ENCODE assay signal across 9 cellular contexts in the genomic region with DNA sequence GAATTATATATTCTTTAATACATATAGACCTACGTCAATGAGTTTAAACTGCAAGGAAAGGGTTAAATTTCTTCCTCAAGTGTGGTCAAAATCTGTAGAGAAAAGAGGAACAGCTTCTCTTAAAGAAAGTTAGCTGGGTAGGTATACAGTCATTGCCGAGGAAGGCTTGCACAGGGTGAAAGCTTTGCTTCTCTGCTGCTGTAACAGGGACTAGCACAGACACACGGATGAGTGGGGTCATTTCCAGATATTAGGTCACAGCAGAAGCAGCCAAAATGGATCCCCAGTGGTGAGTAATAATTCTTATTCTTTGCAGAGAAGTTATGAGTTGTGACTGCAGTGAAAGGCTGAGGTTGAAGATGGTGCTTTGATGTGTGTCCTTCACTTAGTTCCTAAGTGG. TPM values are rescaled to one million over a fixed set of nuclear protein-coding genes. Genes with fewer than 3 reads are reported as not detected.
DNase-seq lines count a peak whose midpoint lies in the region; ATAC-seq and TF ChIP-seq lines count a peak whose summit lies in the region.
"Had no signal": no experiment of that assay in that cellular context is flagged by ENCODE, and none has a peak within 500 bp of the region (broad histone marks: within the 10 kb centered on the region; RNA-seq: fewer than 3 reads in every experiment).

CD86 (plus strand) TSS at position 148 of the 400 bp plus-strand sequence; CDS start at position 276, 128 bp downstream.

- intact Hi-C loops in left colon (cut with DNase I, micrococcal nuclease), result no loop called here

- H3K9me3 ChIP-seq in mononuclear cell (ENCODE audit: low read depth, low read length), result no peaks in the 10 kb centered on the region
- H3K9me3 ChIP-seq: pancreas had no signal

- peak within 1 kb of the TSS; percentile 37 for H3K4me3 ChIP-seq in NB4 (ENCODE audit: low read depth, low read length)
- peak within 1 kb of the TSS; percentile 57 for H3K4me3 ChIP-seq in mononuclear cell (ENCODE audit: low read length)

- ATAC-seq in GM18519 (IDR thresholded peaks at IDR 0.05; ENCODE audit: low FRiP score, unreplicated experiment), result peak; percentile 94
- ATAC-seq in HG02571 (IDR thresholded peaks at IDR 0.05; ENCODE audit: unreplicated experiment), result peak; percentile 88
- no peak for ATAC-seq in left colon

- DNase-seq in NB4 (ENCODE audit: low read depth) (peak; percentile 78), DMS153 (lab: John Stamatoyannopoulos, UW) (no peak), left colon (no peak), NCI-H2029 treated with DMSO at 0.1 percent for 48 hours (lab: John Stamatoyannopoulos, UW) (no peak), islet precursor cell (no peak)
- DNase-seq: pancreas had no signal

- no peak for TF ChIP-seq POLR2A in NB4 (IDR thresholded peaks at IDR 0.05; ENCODE audit: extremely low read depth, insufficient read length)

- H3K27me3 ChIP-seq in mononuclear cell (ENCODE audit: insufficient read depth, low read length), result no peaks in the 10 kb centered on the region
- H3K27me3 ChIP-seq: pancreas had no signal

- TF ChIP-seq CTCF in NB4 (IDR thresholded peaks at IDR 0.05; ENCODE audit: low read depth, low read length), result no peak

- peaks cover 31% of the 10 kb centered on the region for H3K4me1 ChIP-seq in mononuclear cell (ENCODE audit: insufficient read depth, low read length)
- H3K4me1 ChIP-seq: pancreas had no signal

RNA-seq across cellular contexts. Expression of gene CD86, which starts in this region (rescaled TPM):
- total RNA-seq in mononuclear cell, result 50.1 TPM
- 1 to 10 TPM; 1.7 to 6.0 TPM for total RNA-seq in left colon
